In the genomic region with DNA sequence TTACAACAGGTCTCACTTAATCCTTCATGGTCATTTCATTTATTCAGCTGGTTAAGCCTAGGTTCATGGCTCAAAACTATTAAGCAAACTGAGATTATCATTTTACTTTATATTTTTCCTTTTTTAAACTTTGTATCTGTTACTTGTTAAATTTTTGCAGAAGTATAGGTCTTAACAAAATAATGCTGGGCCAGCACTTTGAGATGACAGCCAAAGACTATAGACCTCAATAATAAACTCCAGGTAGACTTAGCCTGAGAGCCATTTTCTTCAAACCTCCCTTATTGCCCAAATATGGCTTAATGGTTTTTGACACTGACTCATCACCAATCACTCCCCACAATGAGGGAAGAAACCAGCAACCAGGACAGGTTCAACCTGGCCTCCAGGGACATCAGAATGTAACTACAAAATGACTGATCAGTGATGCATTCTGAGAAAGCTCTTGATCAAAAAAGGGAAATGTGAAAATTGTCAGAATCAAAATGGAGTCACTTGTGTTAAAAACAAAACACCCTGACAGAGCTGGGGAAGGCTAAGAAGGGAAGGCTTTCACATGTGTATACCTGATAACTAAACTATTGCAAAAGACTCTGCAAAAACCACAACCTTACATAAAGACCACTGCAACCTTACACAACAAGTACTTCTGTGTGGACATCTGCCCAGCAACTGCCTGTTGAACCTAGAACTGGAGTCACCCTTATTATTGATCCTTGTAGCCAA, we compare ENCODE assay signal across 8 cellular contexts. TPM values are rescaled to one million over a fixed set of nuclear protein-coding genes. Genes with fewer than 3 reads are reported as not detected.
DNase-seq lines count a peak whose midpoint lies in the region; ATAC-seq lines count a peak whose summit lies in the region.

No MANE protein-coding gene starts in this region.

- CTCF ChIA-PET in activated CD8-positive, alpha-beta memory T cell treated with anti-CD3 and anti-CD28 coated beads, Interleukin-2, amount 10 ng/mL, durations not matched to agents 7 days and 5 days (lab: Charles Lee) = interaction anchor here (0.7 to 2.3 kb wide), 5 partner anchors 10 to 102 kb away, joined by 3 to 9 read pairs (median 3); no protein-coding TSS in a partner anchor

- ATAC-seq in activated CD8-positive, alpha-beta memory T cell treated with anti-CD3 and anti-CD28 coated beads, Interleukin-2, amount 10 ng/mL, durations not matched to agents 7 days and 5 days = peak; percentile 72
- peak; percentile 81 for ATAC-seq in HG03060 (IDR thresholded peaks at IDR 0.05; ENCODE audit: low read depth, unreplicated experiment)

- H3K36me3 Mint-ChIP-seq in activated CD8-positive, alpha-beta memory T cell treated with anti-CD3 and anti-CD28 coated beads, Interleukin-2, amount 10 ng/mL, durations not matched to agents 7 days and 5 days = peaks cover 14% of the 10 kb centered on the region
- H3K36me3 Mint-ChIP-seq in T-helper 1 cell treated with Interleukin-12 subunit alpha and Interleukin-12 subunit beta and Interleukin-4 antibody, amounts not matched to agents 30 μg/mL and 1 μg/mL, for 36 hours (ENCODE audit: low read depth) = peaks cover 1% of the 10 kb centered on the region

- peaks cover 49% of the 10 kb centered on the region for H3K4me1 Mint-ChIP-seq in activated CD8-positive, alpha-beta memory T cell treated with anti-CD3 and anti-CD28 coated beads, Interleukin-2, amount 10 ng/mL, durations not matched to agents 7 days and 5 days
- H3K4me1 Mint-ChIP-seq in T-helper 1 cell treated with Interleukin-12 subunit alpha and Interleukin-12 subunit beta and Interleukin-4 antibody, amounts not matched to agents 30 μg/mL and 1 μg/mL, for 36 hours (ENCODE audit: low read depth) = peaks cover 41% of the 10 kb centered on the region

- no peak overlapping the region for H3K4me3 Mint-ChIP-seq in activated CD8-positive, alpha-beta memory T cell treated with anti-CD3 and anti-CD28 coated beads, Interleukin-2, amount 10 ng/mL, durations not matched to agents 7 days and 5 days
- H3K4me3 Mint-ChIP-seq in T-helper 1 cell treated with Interleukin-12 subunit alpha and Interleukin-12 subunit beta and Interleukin-4 antibody, amounts not matched to agents 30 μg/mL and 1 μg/mL, for 36 hours = no peak overlapping the region

- no peaks in the 10 kb centered on the region for H3K27me3 Mint-ChIP-seq in activated CD8-positive, alpha-beta memory T cell treated with anti-CD3 and anti-CD28 coated beads, Interleukin-2, amount 10 ng/mL, durations not matched to agents 7 days and 5 days
- no peaks in the 10 kb centered on the region for H3K27me3 Mint-ChIP-seq in T-helper 1 cell treated with Interleukin-12 subunit alpha and Interleukin-12 subunit beta and Interleukin-4 antibody, amounts not matched to agents 30 μg/mL and 1 μg/mL, for 36 hours (ENCODE audit: low read depth)

- H3K9me3 Mint-ChIP-seq in activated CD8-positive, alpha-beta memory T cell treated with anti-CD3 and anti-CD28 coated beads, Interleukin-2, amount 10 ng/mL, durations not matched to agents 7 days and 5 days (ENCODE audit: low read depth) = no peaks in the 10 kb centered on the region
- H3K9me3 Mint-ChIP-seq in T-helper 1 cell treated with Interleukin-12 subunit alpha and Interleukin-12 subunit beta and Interleukin-4 antibody, amounts not matched to agents 30 μg/mL and 1 μg/mL, for 36 hours = no peaks in the 10 kb centered on the region

- DNase-seq in activated CD8-positive, alpha-beta memory T cell treated with anti-CD3 and anti-CD28 coated beads, Interleukin-2, amount 10 ng/mL, durations not matched to agents 7 days and 5 days = peak; percentile 81
- DNase-seq in activated CD8-positive, alpha-beta memory T cell treated with anti-CD3 and anti-CD28 coated beads, Interleukin-2, amount 50 U/mL, for 48 hours = no peak
- DNase-seq in stimulated activated CD4-positive, alpha-beta T cell treated with anti-CD3 and anti-CD28 coated beads, Interleukin-1b, Interleukin-23, amount 100 ng/mL, for 48 hours = peak; percentile 72
- no peak for DNase-seq in amygdala (lab: John Stamatoyannopoulos, UW)
- DNase-seq in activated gamma-delta T cell (lab: John Stamatoyannopoulos, UW) = no peak
- no peak for DNase-seq in SHP77 treated with DMSO at 0.1 percent for 48 hours (lab: John Stamatoyannopoulos, UW)

- peak overlapping the region; percentile 82 for H3K27ac Mint-ChIP-seq in activated CD8-positive, alpha-beta memory T cell treated with anti-CD3 and anti-CD28 coated beads, Interleukin-2, amount 10 ng/mL, durations not matched to agents 7 days and 5 days
- H3K27ac Mint-ChIP-seq in T-helper 1 cell treated with Interleukin-12 subunit alpha and Interleukin-12 subunit beta and Interleukin-4 antibody, amounts not matched to agents 30 μg/mL and 1 μg/mL, for 36 hours = peak overlapping the region; percentile 58

RNA-seq across cellular contexts. Expression of a gene that starts 2.1 kb away (rescaled TPM):
- 1 to 10 TPM; 8.0 to 8.1 TPM for total RNA-seq in activated CD8-positive, alpha-beta memory T cell treated with anti-CD3 and anti-CD28 coated beads, Interleukin-2, amount 10 ng/mL, durations not matched to agents 7 days and 5 days

Comparison
In these comparisons a context has a peak if more than half of its experiments do, and no peak if none do; other contexts are left out.
1. DNase-seq: peak in activated CD8-positive, alpha-beta memory T cell treated with anti-CD3 and anti-CD28 coated beads, Interleukin-2, amount 10 ng/mL, durations not matched to agents 7 days and 5 days (single experiment) and stimulated activated CD4-positive, alpha-beta T cell treated with anti-CD3 and anti-CD28 coated beads, Interleukin-1b, Interleukin-23, amount 100 ng/mL, for 48 hours (single experiment); none in activated CD8-positive, alpha-beta memory T cell treated with anti-CD3 and anti-CD28 coated beads, Interleukin-2, amount 50 U/mL, for 48 hours (single experiment), amygdala (0 of 56), activated gamma-delta T cell (single experiment) and SHP77 treated with DMSO at 0.1 percent for 48 hours (single experiment).